ENCODE assay signal across 8 cellular contexts in genomic region chr3:169863458-169863899, GRCh38. TPM values are rescaled to one million over a fixed set of nuclear protein-coding genes. Genes with fewer than 3 reads are reported as not detected.
DNase-seq lines count a peak whose midpoint lies in the region; ATAC-seq, FAIRE-seq and TF ChIP-seq lines count a peak whose summit lies in the region.

No MANE protein-coding gene starts in this region.

- TF ChIP-seq RAD21 in HCT116 (IDR thresholded peaks at IDR 0.05; ENCODE audit: low read depth) = peak; percentile 90

- no peaks in the 10 kb centered on the region for H4K20me1 ChIP-seq in HCT116 (ENCODE audit: insufficient read depth)
- no peaks in the 10 kb centered on the region for H4K20me1 ChIP-seq in hepatocyte (ENCODE audit: insufficient read depth, poor library complexity, severe bottlenecking)

- no peak overlapping the region for H3K9ac ChIP-seq in HCT116 (ENCODE audit: low read length)

- TF ChIP-seq CTCF in HCT116 (IDR thresholded peaks at IDR 0.05 in 2 of 3, conservative IDR thresholded peaks at IDR 0.05 in 1 of 3; ENCODE audit: borderline replicate concordance in 1 of 3, insufficient read depth in 1 of 3, low read depth in 2 of 3, low read length in 2 of 3) (peak; percentile 82 to 93 (median 83)), ascending aorta (IDR thresholded peaks at IDR 0.05) (peak; percentile 75 to 90 (median 80)), hepatocyte (IDR thresholded peaks at IDR 0.05; ENCODE audit: poor library complexity) (peak; percentile 86)

- H3K4me2 ChIP-seq in HCT116 (ENCODE audit: low read length) (peak overlapping the region; percentile 45), hepatocyte (peak overlapping the region; percentile 46)

- H3K9me3 ChIP-seq in HCT116 (ENCODE audit: control insufficient read depth in 1 of 2, insufficient read depth in 1 of 2, low read depth in 1 of 2, low read length in 2 of 2) = no peaks in the 10 kb centered on the region
- H3K9me3 ChIP-seq in T-helper 17 cell (ENCODE audit: control insufficient read depth, low read length, poor library complexity, severe bottlenecking) = no peaks in the 10 kb centered on the region
- H3K9me3 ChIP-seq in ascending aorta = no peaks in the 10 kb centered on the region
- no peaks in the 10 kb centered on the region for H3K9me3 ChIP-seq in hepatocyte (ENCODE audit: low read depth)
- H3K9me3 ChIP-seq in small intestine (ENCODE audit: control insufficient read depth, low read depth) = no peaks in the 10 kb centered on the region

- ATAC-seq in HCT116 (peak; percentile 94), T-helper 17 cell (peak; percentile 80), HG03039 (IDR thresholded peaks at IDR 0.05; ENCODE audit: unreplicated experiment) (no peak)

- intact Hi-C loops in HCT116 (cut with micrococcal nuclease) (loop anchor here (1.0 to 10.0 kb wide), 4 partner anchors 158 to 551 kb away; partner anchors contain the start of genes CLDN11 and GPR160), ascending aorta (cut with DNase I) (loop anchor here (2.0 to 10.0 kb wide), 2 partner anchors 103 to 221 kb away; partner anchors contain the start of gene SEC62)

- H3K27ac ChIP-seq in HCT116 (ENCODE audit: low read depth, low read length) = no peak overlapping the region
- no peak overlapping the region for H3K27ac ChIP-seq in ascending aorta
- H3K27ac ChIP-seq in hepatocyte = no peak overlapping the region
- no peak overlapping the region for H3K27ac ChIP-seq in small intestine (ENCODE audit: low read depth in 1 of 2, low read length in 1 of 2)

- H3K36me3 ChIP-seq in HCT116 (ENCODE audit: control insufficient read depth in 1 of 2, insufficient read depth in 2 of 2, low read length in 2 of 2) (no peaks in the 10 kb centered on the region), ascending aorta (no peaks in the 10 kb centered on the region), hepatocyte (replicated peaks; ENCODE audit: insufficient read depth, low read depth) (no peaks in the 10 kb centered on the region), small intestine (ENCODE audit: control insufficient read depth in 2 of 2, insufficient read depth in 2 of 2, low read length in 2 of 2) (peaks cover 0 to 4% of the 10 kb centered on the region in 2 donors)

- RAD21 ChIA-PET in HCT116 (lab: Charles Lee; ENCODE audit: low non-redundant PET in 1 of 2, low total read pairs in 2 of 2, uncharacterized antibody in 2 of 2, unreplicated experiment in 2 of 2) = no interaction called here

- peaks cover 20% of the 10 kb centered on the region for H3K27me3 Mint-ChIP-seq in T-helper 17 cell

- H3K4me1 Mint-ChIP-seq in T-helper 17 cell = peaks cover 6% of the 10 kb centered on the region

- no peak overlapping the region for H3K4me3 ChIP-seq in HCT116 (replicated peaks in 1 of 2; ENCODE audit: low read depth in 1 of 2, low read length in 2 of 2)
- H3K4me3 ChIP-seq in ascending aorta = no peak overlapping the region
- no peak overlapping the region for H3K4me3 ChIP-seq in hepatocyte
- no peak overlapping the region for H3K4me3 ChIP-seq in small intestine (ENCODE audit: low read depth in 1 of 2, low read length in 2 of 2)

- H3K36me3 Mint-ChIP-seq in T-helper 17 cell (ENCODE audit: low read depth) = peaks cover 5% of the 10 kb centered on the region

- H3K27ac Mint-ChIP-seq in T-helper 17 cell = no peak overlapping the region

- WGBS in hepatocyte (ENCODE audit: low lambda C conversion rate, missing lambda C conversion rate) = 4% methylated on average over 6 of the region's 6 CpGs
- 0 to 1% (median 0%) methylated on average over 6 of the region's 6 CpGs for WGBS in small intestine, 3 donors

- H3K9me2 ChIP-seq in HCT116 (ENCODE audit: insufficient read depth) = no peaks in the 10 kb centered on the region
- H3K9me2 ChIP-seq in hepatocyte (replicated peaks; ENCODE audit: insufficient read depth) = no peaks in the 10 kb centered on the region

- H3K4me3 Mint-ChIP-seq in T-helper 17 cell = no peak overlapping the region

- no TSS peak for BruUV-seq in HCT116 (replicated peaks; lab: Mats Ljungman, UMichigan)

- POLR2A ChIA-PET in HCT116 (lab: Charles Lee) = no interaction called here

- H2AFZ ChIP-seq in HCT116 (ENCODE audit: low read depth, low read length, poor library complexity, severe bottlenecking) (peak overlapping the region; percentile 96), hepatocyte (no peak overlapping the region)

- CTCF ChIA-PET in HCT116 (lab: Charles Lee) = interaction anchor here (1.4 kb wide), 1 partner anchor 22 kb away, joined by 3 read pairs; no protein-coding TSS in a partner anchor

- H3K4me1 ChIP-seq in HCT116 (ENCODE audit: control insufficient read depth in 1 of 2, insufficient read depth in 2 of 2, low read length in 2 of 2) (peaks cover 4 to 5% of the 10 kb centered on the region in 2 experiments; a peak in 3 of 4 replicates), ascending aorta (no peaks in the 10 kb centered on the region), hepatocyte (ENCODE audit: insufficient read depth) (no peaks in the 10 kb centered on the region), small intestine (ENCODE audit: control insufficient read depth in 2 of 2, insufficient read depth in 1 of 2, low read depth in 1 of 2, low read length in 1 of 2) (no peaks in the 10 kb centered on the region)

- no peak for FAIRE-seq in small intestine (lab: Jason Lieb, UNC)

- peak; percentile 65 for DNase-seq in EH (ENCODE audit: low read depth)
- peak; percentile 73 for DNase-seq in HCT116 (ENCODE audit: low read depth, low spot score)
- DNase-seq in NCI-H1105 treated with DMSO at 0.1 percent for 48 hours (lab: John Stamatoyannopoulos, UW) = peak; percentile 76
- peak; percentile 23 to 48 (median 45) for DNase-seq in T-helper 17 cell
- DNase-seq in ascending aorta (ENCODE audit: low spot score in 2 of 2) = peak in 1 of 2 donors; percentile 74
- DNase-seq in hepatocyte (ENCODE audit: low spot score) = peak; percentile 77
- DNase-seq in small intestine = peak; percentile 87

- H3K79me2 ChIP-seq in HCT116 (ENCODE audit: insufficient read depth, low read length) = no peaks in the 10 kb centered on the region
- no peaks in the 10 kb centered on the region for H3K79me2 ChIP-seq in hepatocyte

- no peak for TF ChIP-seq POLR2A in HCT116 (IDR thresholded peaks at IDR 0.05; ENCODE audit: borderline replicate concordance, extremely low read depth, insufficient read depth, insufficient read length)

- H3K27me3 ChIP-seq in HCT116 (ENCODE audit: insufficient read depth, low read length) (no peaks in the 10 kb centered on the region), ascending aorta (no peaks in the 10 kb centered on the region), hepatocyte (no peaks in the 10 kb centered on the region), small intestine (ENCODE audit: control insufficient read depth in 2 of 2, insufficient read depth in 2 of 2, low read length in 2 of 2) (no peaks in the 10 kb centered on the region)

TF ChIP-seq in HCT116, 20 proteins besides CTCF, POLR2A, EP300 and RAD21:
- TF ChIP-seq YY1 (IDR thresholded peaks at IDR 0.05; ENCODE audit: extremely low read depth, insufficient replicate concordance, low read depth, low read length) = peak; percentile 46
- TF ChIP-seq CBX3 (IDR thresholded peaks at IDR 0.05; ENCODE audit: low read depth) = no peak; the same call in 1 of the 2 replicates

RNA-seq across cellular contexts. Expression of gene LRRC31, which starts 6.3 kb away (rescaled TPM):
- total RNA-seq in HCT116 (2021; ENCODE audit: unreplicated experiment) = not detected
- polyA plus RNA-seq in HCT116 (2012) = not detected in 2 replicates
- not detected for total RNA-seq in T-helper 17 cell
- not detected for total RNA-seq in ascending aorta
- 6.1 and 6.5 TPM in 2 replicates for total RNA-seq in hepatocyte
- 1.1 and 1.4 TPM in 2 replicates for polyA plus RNA-seq in hepatocyte
- 10 to 100 TPM in 1 of 3 donors, 1 to 10 TPM in 2; 6.8 to 26.4 (median 9.5) TPM for polyA plus RNA-seq in small intestine

RNA-seq across cellular contexts. Expression of gene SAMD7, which starts 47.9 kb away (rescaled TPM):
- not detected for total RNA-seq in HCT116 (2021; ENCODE audit: unreplicated experiment)
- not detected in 2 replicates for polyA plus RNA-seq in HCT116 (2012)
- total RNA-seq in T-helper 17 cell = not detected
- total RNA-seq in ascending aorta = not detected
- not detected in 2 replicates for total RNA-seq in hepatocyte
- not detected in 2 replicates for polyA plus RNA-seq in hepatocyte
- not detected for polyA plus RNA-seq in small intestine

RNA-seq across cellular contexts. Expression of gene LRRC34, which starts 50.8 kb away (rescaled TPM):
- not detected for total RNA-seq in HCT116 (2021; ENCODE audit: unreplicated experiment)
- polyA plus RNA-seq in HCT116 (2012) = 0.08 and 0.11 TPM in 2 replicates
- total RNA-seq in T-helper 17 cell = under 1 TPM; 0.77 to 0.78 TPM
- 3.5 TPM for total RNA-seq in ascending aorta
- total RNA-seq in hepatocyte = 0.97 and 1.0 TPM in 2 replicates
- 0.50 TPM in 1 of 2 replicates, not detected in the other for polyA plus RNA-seq in hepatocyte
- 1 to 10 TPM in 1 of 3 donors, under 1 TPM in 1, not detected in 1; 0.94 to 2.2 TPM for polyA plus RNA-seq in small intestine

RNA-seq across cellular contexts. Expression of gene LRRIQ4, which starts 50.8 kb away (rescaled TPM):
- total RNA-seq in HCT116 (2021; ENCODE audit: unreplicated experiment) = not detected
- not detected in 2 replicates for polyA plus RNA-seq in HCT116 (2012)
- not detected for total RNA-seq in T-helper 17 cell
- total RNA-seq in ascending aorta = not detected
- not detected in 2 replicates for total RNA-seq in hepatocyte
- polyA plus RNA-seq in hepatocyte = not detected in 2 replicates
- not detected for polyA plus RNA-seq in small intestine
